ENCODE assay signal across 19 cellular contexts in the genomic region with DNA sequence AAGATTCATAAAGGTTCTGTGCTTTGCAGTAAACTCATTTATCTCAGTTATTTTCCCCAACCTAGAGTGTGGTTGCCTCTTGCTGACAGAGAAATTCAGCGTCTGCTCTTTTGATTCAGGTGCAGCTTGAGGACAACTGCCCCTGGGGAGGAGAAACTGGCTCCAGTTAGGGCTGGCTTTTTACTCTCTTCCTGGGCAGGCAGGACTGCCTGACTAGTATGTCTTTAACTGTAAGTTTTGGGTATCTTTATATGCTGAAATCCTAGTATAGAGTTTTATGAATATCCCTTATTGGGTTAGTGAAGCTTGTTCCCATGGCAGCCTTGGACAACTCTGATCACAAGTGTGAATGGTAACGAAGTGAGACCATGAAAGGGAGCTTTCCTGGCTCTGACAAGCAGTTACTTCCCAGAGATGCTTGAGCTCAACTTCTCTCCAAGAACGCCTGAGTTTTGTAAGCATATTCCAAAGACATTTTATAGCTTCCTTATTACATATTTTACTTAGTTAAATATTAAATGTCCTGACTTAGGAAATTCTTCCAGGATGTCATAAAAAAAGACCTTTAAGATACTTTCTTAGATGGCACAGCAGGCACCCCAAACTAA. TPM values are rescaled to one million over a fixed set of nuclear protein-coding genes. Genes with fewer than 3 reads are reported as not detected.
DNase-seq lines count a peak whose midpoint lies in the region; ATAC-seq, FAIRE-seq and TF ChIP-seq lines count a peak whose summit lies in the region.
"Had no signal": no experiment of that assay in that cellular context is flagged by ENCODE, and none has a peak within 500 bp of the region (broad histone marks: within the 10 kb centered on the region; RNA-seq: fewer than 3 reads in every experiment).

No MANE protein-coding gene starts in this region.

- no peak for TF ChIP-seq CTCF in brain (conservative IDR thresholded peaks at IDR 0.05)
- no peak for TF ChIP-seq CTCF in transverse colon (IDR thresholded peaks at IDR 0.05)

- H3K27ac ChIP-seq in transverse colon, result peak overlapping the region; percentile 64 to 79 (median 68)
- no peak overlapping the region for H3K27ac ChIP-seq in aorta (ENCODE audit: low read depth in 1 of 2, low read length in 2 of 2)
- H3K27ac ChIP-seq: GM23248, HL-60 had no signal

- DNase-seq in GM12891 (ENCODE audit: insufficient read length, low spot score) (no peak), left colon (no peak), transverse colon (peak; percentile 28), cerebellum (ENCODE audit: low spot score) (no peak), aorta (no peak)
- no peak for DNase-seq in activated T-cell treated with anti-CD3 and anti-CD28 coated beads, Interleukin-2, amount 50 U/mL, for 48 hours
- DNase-seq: C1 segment of cervical spinal cord; CD4-positive, alpha-beta T cell; DMS153; DMS79 treated with DMSO at 0.1 percent for 48 hours; EL; GM23248 had no signal

- H3K36me3 ChIP-seq in transverse colon (peaks cover 0 to 14% (median 2%) of the 10 kb centered on the region in 4 donors), aorta (ENCODE audit: control insufficient read depth in 1 of 2, insufficient read depth in 2 of 2, low read length in 1 of 2) (peaks cover 7 to 12% of the 10 kb centered on the region in 2 donors)

- H3K9me3 Mint-ChIP-seq in brain, result peaks cover 22 to 35% (median 30%) of the 10 kb centered on the region in 5 experiments

- no peak overlapping the region for H3K4me3 ChIP-seq in transverse colon
- no peak overlapping the region for H3K4me3 ChIP-seq in aorta (ENCODE audit: low read length in 2 of 2)
- H3K4me3 ChIP-seq: GM23248 had no signal

- no peaks in the 10 kb centered on the region for H3K27me3 ChIP-seq in transverse colon
- no peaks in the 10 kb centered on the region for H3K27me3 ChIP-seq in aorta (ENCODE audit: control insufficient read depth in 1 of 2, insufficient read depth in 2 of 2, low read length in 1 of 2)

- H3K27me3 Mint-ChIP-seq in brain, result no peaks in the 10 kb centered on the region
- H3K27me3 Mint-ChIP-seq: B cell; CD4-positive, alpha-beta T cell had no signal

- no peak for FAIRE-seq in GM12891 (lab: Jason Lieb, UNC)
- FAIRE-seq: D721Med, G401.6, H54 had no signal

- 59 to 60% methylated on average over 1 to 3 of the region's 3 CpGs for WGBS in transverse colon (ENCODE audit: low coverage in 1 of 2), 2 donors
- 88 to 91% methylated on average over 3 of the region's 3 CpGs for WGBS in aorta, 2 donors

- intact Hi-C loops in left colon (cut with DNase I, micrococcal nuclease), result no loop called here
- intact Hi-C loops in transverse colon (cut with DNase I; ENCODE audit: low total_unique reads), result no loop called here
- intact Hi-C loops in aorta (cut with DNase I), result no loop called here

- peaks cover 0 to 30% (median 19%) of the 10 kb centered on the region in 4 donors for H3K4me1 ChIP-seq in transverse colon
- H3K4me1 ChIP-seq in aorta (ENCODE audit: control insufficient read depth in 1 of 2, insufficient read depth in 2 of 2, low read length in 2 of 2), result no peaks in the 10 kb centered on the region

- H3K9me3 ChIP-seq in transverse colon (peaks cover 0 to 11% of the 10 kb centered on the region in 2 donors), aorta (ENCODE audit: control insufficient read depth, low read length) (no peaks in the 10 kb centered on the region)

- peak overlapping the region in 3 of 5 experiments; percentile 55 to 89 (median 85) for H3K27ac Mint-ChIP-seq in brain
- H3K27ac Mint-ChIP-seq: B cell; CD4-positive, alpha-beta T cell had no signal

- no peaks in the 10 kb centered on the region for H3K4me1 Mint-ChIP-seq in brain

- peaks cover 68% of the 10 kb centered on the region for H3K36me3 Mint-ChIP-seq in brain

- no peak for TF ChIP-seq EP300 in transverse colon (IDR thresholded peaks at IDR 0.05; ENCODE audit: low read depth)

- no peak; the same call in none of the 2 replicates for TF ChIP-seq POLR2A in GM12891 (IDR thresholded peaks at IDR 0.05; ENCODE audit: low read depth, low read length)
- TF ChIP-seq POLR2A in transverse colon (IDR thresholded peaks at IDR 0.05), result no peak

- ATAC-seq in left colon (peak; percentile 83), aorta (ENCODE audit: low FRiP score) (no peak)
- ATAC-seq: HCT116 had no signal

- in situ Hi-C loops in transverse colon (cut with MboI; ENCODE audit: low pct_ligation_motif_present in 1 of 4, low pct_unique_long_range_greater_than_20kb in 1 of 4, low sequenced_read_pairs in 3 of 4), result no loop called here

- no peak overlapping the region for H3K4me3 Mint-ChIP-seq in brain
- H3K4me3 Mint-ChIP-seq: B cell; CD4-positive, alpha-beta T cell had no signal

TF ChIP-seq in GM12891, 5 proteins besides CTCF, POLR2A, EP300 and RAD21:
- TF ChIP-seq POLR2AphosphoS5 (IDR thresholded peaks at IDR 0.05; ENCODE audit: low read depth, low read length), result peak; percentile 35; the same call in 1 of the 2 replicates
- no peak for TF ChIP-seq SPI1 (IDR thresholded peaks at IDR 0.05; ENCODE audit: low read depth, low read length)

RNA-seq across cellular contexts. Expression of gene CCNB2, which starts 27.1 kb away (rescaled TPM):
- 56.7 TPM for polyA plus RNA-seq in GM12891 (2012; ENCODE audit: low read depth, missing spikeins)
- 68.9 TPM for polyA plus RNA-seq in brain (ENCODE audit: insufficient read depth, low read depth, low replicate concordance)
- total RNA-seq in left colon, result 10 to 100 TPM in 1 of 2 donors, 1 to 10 TPM in 1; 7.6 to 17.6 TPM
- 100 to 1,000 TPM in 1 of 4 donors, 1 to 10 TPM in 3; 1.9 to 132 (median 6.4) TPM for total RNA-seq in transverse colon
- 18.6 TPM for total RNA-seq in cerebellum
- 1 to 10 TPM in 1 of 2 donors, under 1 TPM in 1; 0.32 to 2.2 TPM for total RNA-seq in aorta
- 1 to 10 TPM in 1 of 2 donors, not detected in 1; 1.5 TPM for polyA plus RNA-seq in aorta

Comparison
In these comparisons a context has a peak if more than half of its experiments do, and no peak if none do; other contexts are left out.
1. H3K27ac ChIP-seq: peak in transverse colon (4 of 4); none in aorta (0 of 2).